ENCODE assay signal across 20 cellular contexts in the genomic region with DNA sequence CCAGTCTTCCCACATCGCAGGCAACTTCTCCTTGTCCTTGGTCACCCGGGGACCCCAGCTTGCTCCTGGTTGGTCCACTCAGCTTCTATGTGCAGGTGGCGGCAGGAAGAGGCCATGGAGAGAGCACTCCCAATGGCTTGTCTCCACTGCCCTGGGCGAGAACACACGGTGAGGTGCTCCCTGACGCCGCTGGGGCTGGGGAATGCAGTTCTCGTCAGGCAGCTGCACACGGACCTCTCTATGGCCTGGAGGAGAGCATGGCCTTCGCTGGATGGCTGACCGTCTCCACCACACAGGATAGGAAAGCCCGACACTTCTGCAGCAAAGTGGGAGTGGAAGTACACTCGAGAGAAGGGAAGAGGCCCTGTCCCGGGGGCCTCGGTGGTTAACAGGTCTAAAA.
"Had no signal": no experiment of that assay in that cellular context is flagged by ENCODE, and none has a peak within 500 bp of the region (broad histone marks: within the 10 kb centered on the region; RNA-seq: fewer than 3 reads in every experiment).

No MANE protein-coding gene starts in this region.

- ATAC-seq: esophagus mucosa, heart right ventricle, pancreas, right cardiac atrium had no signal

- H3K4me1 ChIP-seq: pancreas had no signal

- H3K27ac ChIP-seq: dorsolateral prefrontal cortex, heart right ventricle, left ventricle myocardium inferior, pancreas had no signal

- H3K27me3 ChIP-seq: dorsolateral prefrontal cortex, heart right ventricle, pancreas had no signal

- DNase-seq: cortex of kidney; effector CD8-positive, alpha-beta T cell; heart right ventricle; hypothalamus; islet precursor cell; left ventricle myocardium inferior; mesenchymal stem cell; midbrain; nucleus accumbens; pancreas; small intestine; stimulated activated CD4-positive, alpha-beta T cell treated with anti-CD3 and anti-CD28 coated beads, Interleukin-2, amount 100 ng/mL, for 48 hours; stimulated activated naive CD4-positive, alpha-beta T cell treated with Interleukin-2 at 50 U/mL for 16 hours; trophoblast cell had no signal

- FAIRE-seq: endometrium, frontal cortex, pancreas, small intestine had no signal

- H3K9me3 ChIP-seq: heart right ventricle, left ventricle myocardium inferior, pancreas had no signal

- H3K4me3 ChIP-seq: dorsolateral prefrontal cortex, heart right ventricle, left ventricle myocardium inferior, lung, pancreas had no signal
